ENCODE assay signal across 8 cellular contexts in genomic region chr19:3047307-3048189, GRCh38. TPM values are rescaled to one million over a fixed set of nuclear protein-coding genes. Genes with fewer than 3 reads are reported as not detected.
A peak's percentile ranks its signal among the peaks of the same experiment; 100 is the strongest.
DNase-seq lines count a peak whose midpoint lies in the region; ATAC-seq lines count a peak whose summit lies in the region.

No MANE protein-coding gene starts in this region.

- no peaks in the 10 kb centered on the region for H3K4me1 ChIP-seq in ectodermal cell (ENCODE audit: control insufficient read depth, insufficient read depth, low read length)

- no peaks in the 10 kb centered on the region for H3K36me3 ChIP-seq in ectodermal cell (ENCODE audit: control insufficient read depth, insufficient read depth, low read length)

- peak overlapping the region; percentile 27 for H3K4me3 ChIP-seq in ectodermal cell (ENCODE audit: insufficient read depth, low read depth, low read length)

- peaks cover 2% of the 10 kb centered on the region for H3K27me3 Mint-ChIP-seq in memory B cell
- H3K27me3 Mint-ChIP-seq in stimulated activated memory B cell treated with anti-CD40 and anti-IgM and Interleukin-4, amounts not matched to agents 10 μg/mL and 1 μg/mL and 100 μg/mL, for 72 hours, result peaks cover 5% of the 10 kb centered on the region

- peak overlapping the region; percentile 8 for H3K27ac Mint-ChIP-seq in memory B cell
- H3K27ac Mint-ChIP-seq in stimulated activated memory B cell treated with anti-CD40 and anti-IgM and Interleukin-4, amounts not matched to agents 10 μg/mL and 1 μg/mL and 100 μg/mL, for 72 hours, result peak overlapping the region; percentile 67

- peak overlapping the region; percentile 77 for H3K4me3 Mint-ChIP-seq in memory B cell
- peak overlapping the region; percentile 78 for H3K4me3 Mint-ChIP-seq in stimulated activated memory B cell treated with anti-CD40 and anti-IgM and Interleukin-4, amounts not matched to agents 10 μg/mL and 1 μg/mL and 100 μg/mL, for 72 hours

- H3K4me1 Mint-ChIP-seq in memory B cell, result peaks cover 12% of the 10 kb centered on the region
- H3K4me1 Mint-ChIP-seq in stimulated activated memory B cell treated with anti-CD40 and anti-IgM and Interleukin-4, amounts not matched to agents 10 μg/mL and 1 μg/mL and 100 μg/mL, for 72 hours, result peaks cover 20% of the 10 kb centered on the region

- H3K9me3 Mint-ChIP-seq in memory B cell, result no peaks in the 10 kb centered on the region
- H3K9me3 Mint-ChIP-seq in stimulated activated memory B cell treated with anti-CD40 and anti-IgM and Interleukin-4, amounts not matched to agents 10 μg/mL and 1 μg/mL and 100 μg/mL, for 72 hours, result no peaks in the 10 kb centered on the region

- ATAC-seq in memory B cell (ENCODE audit: low read depth) (peak; percentile 79), HG03342 (IDR thresholded peaks at IDR 0.05; ENCODE audit: unreplicated experiment) (no peak), GM21528 (IDR thresholded peaks at IDR 0.05; ENCODE audit: low FRiP score, unreplicated experiment) (no peak)
- ATAC-seq in stimulated activated memory B cell treated with anti-CD40 and anti-IgM and Interleukin-4, amounts not matched to agents 10 μg/mL and 1 μg/mL and 100 μg/mL, for 72 hours, result peak; percentile 79

- H3K27ac ChIP-seq in ectodermal cell (ENCODE audit: insufficient read depth, low read depth, low read length, poor library complexity, severe bottlenecking), result no peak overlapping the region

- DNase-seq in H4 (ENCODE audit: low spot score) (peak; percentile 68), NCI-H2227 (lab: John Stamatoyannopoulos, UW; ENCODE audit: unreplicated experiment) (peak; percentile 84), memory B cell (ENCODE audit: low spot score in 2 of 2) (no peak)
- DNase-seq in activated CD4-positive, alpha-beta T cell treated with anti-CD3 and anti-CD28 coated beads for 48 hours, result peak; percentile 80

- peaks cover 1% of the 10 kb centered on the region for H3K36me3 Mint-ChIP-seq in memory B cell
- peaks cover 1% of the 10 kb centered on the region for H3K36me3 Mint-ChIP-seq in stimulated activated memory B cell treated with anti-CD40 and anti-IgM and Interleukin-4, amounts not matched to agents 10 μg/mL and 1 μg/mL and 100 μg/mL, for 72 hours

- peaks cover 45% of the 10 kb centered on the region for H3K27me3 ChIP-seq in ectodermal cell (ENCODE audit: control insufficient read depth, insufficient read depth, low read length, poor library complexity, severe bottlenecking)

- WGBS in ectodermal cell, 2 experiments, result 7% methylated on average over 44 of the region's 44 CpGs

- no peaks in the 10 kb centered on the region for H3K9me3 ChIP-seq in ectodermal cell (ENCODE audit: control insufficient read depth, low read length)

RNA-seq across cellular contexts. Expression of gene TLE5, which starts 14.7 kb away (rescaled TPM):
- total RNA-seq in H4 (2014; rRNA removed; shearing (Covaris generic)), result 136 and 167 TPM in 2 replicates
- polyA plus RNA-seq in ectodermal cell (2013, experiment 1 of 4), result 73.9 TPM
- polyA plus RNA-seq in ectodermal cell (2013, experiment 2 of 4), result 82.0 TPM
- polyA plus RNA-seq in ectodermal cell (2013, experiment 3 of 4), result 95.9 TPM
- 112 TPM for polyA plus RNA-seq in ectodermal cell (2013, experiment 4 of 4)

RNA-seq across cellular contexts. Expression of gene TLE2, which starts 18.5 kb away (rescaled TPM):
- 3.0 and 3.5 TPM in 2 replicates for total RNA-seq in H4 (2014; rRNA removed; shearing (Covaris generic))
- 0.61 TPM for polyA plus RNA-seq in ectodermal cell (2013, experiment 1 of 4)
- 0.73 TPM for polyA plus RNA-seq in ectodermal cell (2013, experiment 2 of 4)
- polyA plus RNA-seq in ectodermal cell (2013, experiment 3 of 4), result 1.2 TPM
- polyA plus RNA-seq in ectodermal cell (2013, experiment 4 of 4), result 1.0 TPM

RNA-seq across cellular contexts. Expression of gene GNA11, which starts 46.6 kb away (rescaled TPM):
- 16.5 and 20.5 TPM in 2 replicates for total RNA-seq in H4 (2014; rRNA removed; shearing (Covaris generic))
- polyA plus RNA-seq in ectodermal cell (2013, experiment 1 of 4), result 28.0 TPM
- 25.6 TPM for polyA plus RNA-seq in ectodermal cell (2013, experiment 2 of 4)
- polyA plus RNA-seq in ectodermal cell (2013, experiment 3 of 4), result 14.5 TPM
- polyA plus RNA-seq in ectodermal cell (2013, experiment 4 of 4), result 15.4 TPM

Comparison
In these comparisons a context has a peak if more than half of its experiments do, and no peak if none do; other contexts are left out.
1. DNase-seq: peak in H4 (single experiment), NCI-H2227 (single experiment) and activated CD4-positive, alpha-beta T cell treated with anti-CD3 and anti-CD28 coated beads for 48 hours (single experiment); none in memory B cell (0 of 2).
2. ATAC-seq: peak in memory B cell (single experiment) and stimulated activated memory B cell treated with anti-CD40 and anti-IgM and Interleukin-4, amounts not matched to agents 10 μg/mL and 1 μg/mL and 100 μg/mL, for 72 hours (single experiment); none in HG03342 (single experiment) and GM21528 (single experiment).